In the genomic region with DNA sequence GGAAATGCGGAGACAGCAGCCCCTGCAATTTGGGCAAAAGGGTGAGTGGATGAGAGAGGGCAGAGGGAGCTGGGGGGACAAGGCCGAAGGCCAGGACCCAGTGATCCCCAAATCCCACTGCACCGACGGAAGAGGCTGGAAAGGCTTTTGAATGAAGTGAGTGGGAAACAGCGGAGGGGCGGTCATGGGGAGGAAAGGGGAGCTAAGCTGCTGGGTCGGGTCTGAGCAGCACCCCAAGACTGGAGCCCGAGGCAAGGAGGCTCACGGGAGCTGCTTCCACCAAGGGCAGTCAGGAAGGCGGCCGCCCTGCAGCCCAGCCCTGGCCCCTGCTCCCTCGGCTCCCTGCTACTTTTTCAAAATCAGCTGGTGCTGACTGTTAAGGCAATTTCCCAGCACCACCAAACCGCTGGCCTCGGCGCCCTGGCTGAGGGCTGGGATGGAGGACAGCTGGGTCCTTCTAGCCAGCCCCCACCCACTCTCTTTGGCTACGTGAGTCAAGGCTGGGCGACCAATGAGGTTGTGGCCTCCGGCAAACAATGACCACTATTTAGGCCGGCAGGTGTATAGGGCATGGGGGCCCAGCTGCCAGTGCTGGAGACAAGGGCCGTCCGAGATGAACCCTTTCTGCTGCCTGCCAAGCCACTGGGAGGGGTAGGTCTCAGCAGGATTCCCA, we compare ENCODE assay signal across 8 cellular contexts. TPM values are rescaled to one million over a fixed set of nuclear protein-coding genes. Genes with fewer than 3 reads are reported as not detected.
DNase-seq lines count a peak whose midpoint lies in the region; ATAC-seq and TF ChIP-seq lines count a peak whose summit lies in the region.

No MANE protein-coding gene starts in this region.

- H3K4me3 ChIP-seq in ascending aorta = peak overlapping the region; percentile 33 to 54

- no peaks in the 10 kb centered on the region for H3K27me3 ChIP-seq in ascending aorta

- peak overlapping the region; percentile 59 to 69 for H3K27ac ChIP-seq in ascending aorta

- no peaks in the 10 kb centered on the region for H3K9me3 ChIP-seq in ascending aorta

- H3K4me1 ChIP-seq in ascending aorta = no peaks in the 10 kb centered on the region

- no peaks in the 10 kb centered on the region for H3K36me3 ChIP-seq in ascending aorta

- TF ChIP-seq CTCF in ascending aorta (IDR thresholded peaks at IDR 0.05) = no peak

- intact Hi-C loops in ascending aorta (cut with DNase I) = no loop called here

- DNase-seq in HuH-7 (ENCODE audit: low spot score) = peak; percentile 23
- no peak for DNase-seq in ascending aorta (ENCODE audit: low spot score in 2 of 2)
- DNase-seq in islet precursor cell = peak; percentile 63
- DNase-seq in stromal cell of bone marrow (ENCODE audit: low read depth) = peak; percentile 33
- no peak for DNase-seq in cerebellar cortex (ENCODE audit: low spot score)
- DNase-seq in CD1c-positive myeloid dendritic cell (ENCODE audit: extremely low spot score) = no peak

- ATAC-seq in HG03457 (IDR thresholded peaks at IDR 0.05; ENCODE audit: unreplicated experiment) = no peak
- no peak for ATAC-seq in GM21723 (IDR thresholded peaks at IDR 0.05; ENCODE audit: unreplicated experiment)

RNA-seq across cellular contexts. Expression of a gene that starts 0.5 kb away (rescaled TPM):
- total RNA-seq in ascending aorta = 604 TPM

RNA-seq across cellular contexts. Expression of a gene that starts 19.7 kb away (rescaled TPM):
- 20.6 TPM for total RNA-seq in ascending aorta

RNA-seq across cellular contexts. Expression of a gene that starts 37.9 kb away (rescaled TPM):
- 70.4 TPM for total RNA-seq in ascending aorta

RNA-seq across cellular contexts. Expression of a gene that starts 52.2 kb away (rescaled TPM):
- 7.5 TPM for total RNA-seq in ascending aorta

Comparison
In these comparisons a context has a peak if more than half of its experiments do, and no peak if none do; other contexts are left out.
1. DNase-seq: peak in HuH-7 (single experiment), islet precursor cell (single experiment) and stromal cell of bone marrow (single experiment); none in ascending aorta (0 of 2), cerebellar cortex (single experiment) and CD1c-positive myeloid dendritic cell (single experiment).